ENCODE assay signal across 21 cellular contexts in genomic region chr11:130101661-130102060, GRCh38. TPM values are rescaled to one million over a fixed set of nuclear protein-coding genes. Genes with fewer than 3 reads are reported as not detected.
DNase-seq lines count a peak whose midpoint lies in the region; ATAC-seq and TF ChIP-seq lines count a peak whose summit lies in the region.
"Had no signal": no experiment of that assay in that cellular context is flagged by ENCODE, and none has a peak within 500 bp of the region (broad histone marks: within the 10 kb centered on the region; RNA-seq: fewer than 3 reads in every experiment).

No MANE protein-coding gene starts in this region.

- intact Hi-C loops in head of caudate nucleus (cut with DNase I) (no loop called here), sciatic nerve (cut with DNase I) (no loop called here)

- in situ Hi-C loops in G401 (cut with HindIII; ENCODE audit: low sequenced_read_pairs), result no loop called here

- no peaks in the 10 kb centered on the region for H3K9me3 ChIP-seq in SK-N-MC (ENCODE audit: low read depth, low read length)
- H3K9me3 ChIP-seq: SJSA1 had no signal

- DNase-seq in G401 (ENCODE audit: low spot score), result peak; percentile 73
- DNase-seq in SK-N-MC (ENCODE audit: low read depth, low spot score), result no peak
- DNase-seq in endothelial cell (ENCODE audit: low spot score), result no peak
- no peak for DNase-seq in neural crest cell (ENCODE audit: low read depth, low spot score)
- no peak for DNase-seq in head of caudate nucleus
- DNase-seq in sciatic nerve (ENCODE audit: low spot score), result no peak
- DNase-seq: ACHN; AML-193; Calu3; CD4-positive, CD25-positive, alpha-beta regulatory T cell; DMS53; MV-4-11; NCI-H1417 treated with DMSO at 0.1 percent for 48 hours; NCI-H2029 treated with DMSO at 0.1 percent for 48 hours; NCI-H2171 treated with DMSO at 0.1 percent for 48 hours; NCI-H446 treated with DMSO at 0.1 percent for 48 hours; NCI-H748 treated with DMSO at 0.1 percent for 48 hours; OCI-M1 had no signal

- no peaks in the 10 kb centered on the region for H3K36me3 ChIP-seq in SK-N-MC (ENCODE audit: insufficient read depth, low read length)
- H3K36me3 ChIP-seq: SJSA1 had no signal

- H3K9me3 Mint-ChIP-seq in endothelial cell (ENCODE audit: unreplicated experiment), result no peaks in the 10 kb centered on the region
- no peaks in the 10 kb centered on the region for H3K9me3 Mint-ChIP-seq in neural crest cell
- H3K9me3 Mint-ChIP-seq: CD4-positive, CD25-positive, alpha-beta regulatory T cell had no signal

- no peak overlapping the region for H3K27ac ChIP-seq in SK-N-MC
- H3K27ac ChIP-seq: SJSA1 had no signal

- H3K4me3 ChIP-seq in SK-N-MC, result peak overlapping the region; percentile 58; the same call in 1 of the 2 replicates
- H3K4me3 ChIP-seq: SJSA1 had no signal

- H3K4me1 Mint-ChIP-seq in endothelial cell (ENCODE audit: unreplicated experiment) (peaks cover 44% of the 10 kb centered on the region), neural crest cell (peaks cover 37% of the 10 kb centered on the region)

- no peak for TF ChIP-seq CTCF in endothelial cell (IDR thresholded peaks at IDR 0.05; ENCODE audit: unreplicated experiment)
- TF ChIP-seq CTCF in neural crest cell (conservative IDR thresholded peaks at IDR 0.05), result no peak

- peaks cover 8% of the 10 kb centered on the region for H3K36me3 Mint-ChIP-seq in endothelial cell (ENCODE audit: low read depth, unreplicated experiment)
- peaks cover 7% of the 10 kb centered on the region for H3K36me3 Mint-ChIP-seq in neural crest cell (ENCODE audit: low read depth)

- peak overlapping the region; percentile 32 for H3K27ac Mint-ChIP-seq in endothelial cell (ENCODE audit: unreplicated experiment)
- peak overlapping the region; percentile 17 for H3K27ac Mint-ChIP-seq in neural crest cell (ENCODE audit: unreplicated experiment)

- no peak overlapping the region for H3K9ac ChIP-seq in SK-N-MC (ENCODE audit: insufficient read length)

- H3K27me3 Mint-ChIP-seq in endothelial cell (ENCODE audit: unreplicated experiment) (no peaks in the 10 kb centered on the region), neural crest cell (ENCODE audit: low read depth) (no peaks in the 10 kb centered on the region)
- H3K27me3 Mint-ChIP-seq: CD4-positive, CD25-positive, alpha-beta regulatory T cell had no signal

- H3K4me3 Mint-ChIP-seq in endothelial cell (ENCODE audit: unreplicated experiment) (no peak overlapping the region), neural crest cell (no peak overlapping the region)

- no peak for ATAC-seq in GM21360 (IDR thresholded peaks at IDR 0.05; ENCODE audit: unreplicated experiment)
- no peak for ATAC-seq in sciatic nerve
- ATAC-seq: HCT116 had no signal

RNA-seq across cellular contexts. Expression of gene APLP2, which starts 32.0 kb away (rescaled TPM):
- total RNA-seq in G401 (2014; rRNA removed; shearing (Covaris generic)), result 217 and 237 TPM in 2 replicates
- total RNA-seq in endothelial cell (ENCODE audit: unreplicated experiment) (815 TPM), neural crest cell (224 and 234 TPM in 2 replicates), sciatic nerve (222 TPM)

RNA-seq across cellular contexts. Expression of gene ST14, which starts 57.9 kb away (rescaled TPM):
- total RNA-seq in G401 (2014; rRNA removed; shearing (Covaris generic)), result not detected in 2 replicates
- 8.7 TPM for total RNA-seq in endothelial cell (ENCODE audit: unreplicated experiment)
- 0.12 and 0.30 TPM in 2 replicates for total RNA-seq in neural crest cell
- total RNA-seq in sciatic nerve, result 2.8 TPM
- total RNA-seq: CD4-positive, CD25-positive, alpha-beta regulatory T cell; SJSA1 had no signal
